ENCODE assay signal across 1 cellular context in the genomic region with DNA sequence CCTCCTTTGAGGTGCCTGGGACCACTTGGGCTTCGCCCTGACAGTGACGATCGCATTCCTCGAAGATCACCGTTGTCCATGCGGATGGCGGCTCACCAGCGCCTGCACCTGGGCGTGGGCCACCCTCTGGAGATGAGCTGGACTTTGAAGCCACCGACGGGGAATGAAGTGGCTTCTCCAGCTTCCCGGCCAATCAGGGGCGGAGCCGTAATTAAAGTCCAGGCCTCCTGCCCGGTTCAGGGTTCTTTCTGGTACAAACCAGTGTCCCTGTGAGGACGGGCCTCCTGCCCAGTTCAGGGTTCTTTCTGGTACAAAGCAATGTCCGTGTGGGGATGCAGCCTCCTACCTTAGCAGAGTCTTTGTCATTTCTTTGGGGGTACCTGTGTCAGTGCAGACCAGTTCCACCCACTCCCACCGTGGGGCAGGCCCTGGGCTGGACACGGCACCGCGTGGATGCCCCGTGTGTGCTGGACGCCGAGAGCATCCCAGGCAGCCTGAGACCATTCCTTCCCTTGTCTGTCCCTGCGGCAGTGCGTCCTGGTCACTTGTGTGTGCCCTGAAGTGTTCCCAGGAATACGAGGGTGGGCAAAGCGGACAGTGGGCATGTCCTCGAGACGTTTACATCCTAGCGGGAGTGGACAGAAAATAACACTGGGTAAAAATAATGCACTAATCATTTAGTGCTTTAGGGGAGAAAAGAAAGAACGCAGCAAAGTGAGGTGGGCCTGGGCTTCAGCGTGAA.
TF ChIP-seq lines count a peak whose summit lies in the region.

No MANE protein-coding gene starts in this region.

TF ChIP-seq in HepG2, 621 proteins besides CTCF, POLR2A, EP300 and RAD21 (continued from another document):
- TF ChIP-seq, protein P1, sequence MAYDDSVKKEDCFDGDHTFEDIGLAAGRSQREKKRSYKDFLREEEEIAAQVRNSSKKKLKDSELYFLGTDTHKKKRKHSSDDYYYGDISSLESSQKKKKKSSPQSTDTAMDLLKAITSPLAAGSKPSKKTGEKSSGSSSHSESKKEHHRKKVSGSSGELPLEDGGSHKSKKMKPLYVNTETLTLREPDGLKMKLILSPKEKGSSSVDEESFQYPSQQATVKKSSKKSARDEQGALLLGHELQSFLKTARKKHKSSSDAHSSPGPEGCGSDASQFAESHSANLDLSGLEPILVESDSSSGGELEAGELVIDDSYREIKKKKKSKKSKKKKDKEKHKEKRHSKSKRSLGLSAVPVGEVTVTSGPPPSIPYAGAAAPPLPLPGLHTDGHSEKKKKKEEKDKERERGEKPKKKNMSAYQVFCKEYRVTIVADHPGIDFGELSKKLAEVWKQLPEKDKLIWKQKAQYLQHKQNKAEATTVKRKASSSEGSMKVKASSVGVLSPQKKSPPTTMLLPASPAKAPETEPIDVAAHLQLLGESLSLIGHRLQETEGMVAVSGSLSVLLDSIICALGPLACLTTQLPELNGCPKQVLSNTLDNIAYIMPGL (CRISPR knock-in tag; IDR thresholded peaks at IDR 0.05; ENCODE audit: borderline replicate concordance in 1 of 2, low read depth in 1 of 2): no peak
- TF ChIP-seq SNAI1 (CRISPR knock-in tag; IDR thresholded peaks at IDR 0.05; ENCODE audit: borderline replicate concordance) (no peak), SMAD9 (CRISPR knock-in tag; IDR thresholded peaks at IDR 0.05) (no peak), ONECUT2 (CRISPR knock-in tag; IDR thresholded peaks at IDR 0.05) (no peak), SMYD3 (CRISPR knock-in tag; IDR thresholded peaks at IDR 0.05) (no peak), NCOR1 (IDR thresholded peaks at IDR 0.05; ENCODE audit: borderline replicate concordance, low read length) (no peak), ZFX (CRISPR knock-in tag; IDR thresholded peaks at IDR 0.05; ENCODE audit: low read depth) (no peak), ZNF619 (CRISPR knock-in tag; IDR thresholded peaks at IDR 0.05) (0 out of 2 replicates have a peak, but pooled peaks have one; percentile 52), NAIF1 (CRISPR knock-in tag; IDR thresholded peaks at IDR 0.05; ENCODE audit: borderline replicate concordance) (no peak), HHEX (CRISPR knock-in tag; IDR thresholded peaks at IDR 0.05) (no peak), ZNF563 (CRISPR knock-in tag; IDR thresholded peaks at IDR 0.05) (0 out of 2 replicates have a peak, but pooled peaks have one; percentile 22), EZH2 (conservative IDR thresholded peaks at IDR 0.05; ENCODE audit: low read depth, low read length) (no peak), RARG (CRISPR knock-in tag; IDR thresholded peaks at IDR 0.05; ENCODE audit: low read depth) (no peak), KLF12 (CRISPR knock-in tag; IDR thresholded peaks at IDR 0.05; ENCODE audit: borderline replicate concordance) (no peak)
- TF ChIP-seq, protein P2, sequence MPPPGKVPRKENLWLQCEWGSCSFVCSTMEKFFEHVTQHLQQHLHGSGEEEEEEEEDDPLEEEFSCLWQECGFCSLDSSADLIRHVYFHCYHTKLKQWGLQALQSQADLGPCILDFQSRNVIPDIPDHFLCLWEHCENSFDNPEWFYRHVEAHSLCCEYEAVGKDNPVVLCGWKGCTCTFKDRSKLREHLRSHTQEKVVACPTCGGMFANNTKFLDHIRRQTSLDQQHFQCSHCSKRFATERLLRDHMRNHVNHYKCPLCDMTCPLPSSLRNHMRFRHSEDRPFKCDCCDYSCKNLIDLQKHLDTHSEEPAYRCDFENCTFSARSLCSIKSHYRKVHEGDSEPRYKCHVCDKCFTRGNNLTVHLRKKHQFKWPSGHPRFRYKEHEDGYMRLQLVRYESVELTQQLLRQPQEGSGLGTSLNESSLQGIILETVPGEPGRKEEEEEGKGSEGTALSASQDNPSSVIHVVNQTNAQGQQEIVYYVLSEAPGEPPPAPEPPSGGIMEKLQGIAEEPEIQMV (CRISPR knock-in tag; IDR thresholded peaks at IDR 0.05; ENCODE audit: low read depth): no peak
- TF ChIP-seq, protein P3, sequence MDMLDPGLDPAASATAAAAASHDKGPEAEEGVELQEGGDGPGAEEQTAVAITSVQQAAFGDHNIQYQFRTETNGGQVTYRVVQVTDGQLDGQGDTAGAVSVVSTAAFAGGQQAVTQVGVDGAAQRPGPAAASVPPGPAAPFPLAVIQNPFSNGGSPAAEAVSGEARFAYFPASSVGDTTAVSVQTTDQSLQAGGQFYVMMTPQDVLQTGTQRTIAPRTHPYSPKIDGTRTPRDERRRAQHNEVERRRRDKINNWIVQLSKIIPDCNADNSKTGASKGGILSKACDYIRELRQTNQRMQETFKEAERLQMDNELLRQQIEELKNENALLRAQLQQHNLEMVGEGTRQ (IDR thresholded peaks at IDR 0.05; ENCODE audit: low read depth, low read length): no peak
- TF ChIP-seq, protein P3 (CRISPR knock-in tag; IDR thresholded peaks at IDR 0.05; ENCODE audit: borderline replicate concordance): no peak
- TF ChIP-seq, protein P4, sequence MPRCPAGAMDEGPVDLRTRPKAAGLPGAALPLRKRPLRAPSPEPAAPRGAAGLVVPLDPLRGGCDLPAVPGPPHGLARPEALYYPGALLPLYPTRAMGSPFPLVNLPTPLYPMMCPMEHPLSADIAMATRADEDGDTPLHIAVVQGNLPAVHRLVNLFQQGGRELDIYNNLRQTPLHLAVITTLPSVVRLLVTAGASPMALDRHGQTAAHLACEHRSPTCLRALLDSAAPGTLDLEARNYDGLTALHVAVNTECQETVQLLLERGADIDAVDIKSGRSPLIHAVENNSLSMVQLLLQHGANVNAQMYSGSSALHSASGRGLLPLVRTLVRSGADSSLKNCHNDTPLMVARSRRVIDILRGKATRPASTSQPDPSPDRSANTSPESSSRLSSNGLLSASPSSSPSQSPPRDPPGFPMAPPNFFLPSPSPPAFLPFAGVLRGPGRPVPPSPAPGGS (CRISPR knock-in tag; IDR thresholded peaks at IDR 0.05): no peak
- TF ChIP-seq, protein P5, sequence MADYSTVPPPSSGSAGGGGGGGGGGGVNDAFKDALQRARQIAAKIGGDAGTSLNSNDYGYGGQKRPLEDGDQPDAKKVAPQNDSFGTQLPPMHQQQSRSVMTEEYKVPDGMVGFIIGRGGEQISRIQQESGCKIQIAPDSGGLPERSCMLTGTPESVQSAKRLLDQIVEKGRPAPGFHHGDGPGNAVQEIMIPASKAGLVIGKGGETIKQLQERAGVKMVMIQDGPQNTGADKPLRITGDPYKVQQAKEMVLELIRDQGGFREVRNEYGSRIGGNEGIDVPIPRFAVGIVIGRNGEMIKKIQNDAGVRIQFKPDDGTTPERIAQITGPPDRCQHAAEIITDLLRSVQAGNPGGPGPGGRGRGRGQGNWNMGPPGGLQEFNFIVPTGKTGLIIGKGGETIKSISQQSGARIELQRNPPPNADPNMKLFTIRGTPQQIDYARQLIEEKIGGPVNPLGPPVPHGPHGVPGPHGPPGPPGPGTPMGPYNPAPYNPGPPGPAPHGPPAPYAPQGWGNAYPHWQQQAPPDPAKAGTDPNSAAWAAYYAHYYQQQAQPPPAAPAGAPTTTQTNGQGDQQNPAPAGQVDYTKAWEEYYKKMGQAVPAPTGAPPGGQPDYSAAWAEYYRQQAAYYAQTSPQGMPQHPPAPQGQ (CRISPR knock-in tag; IDR thresholded peaks at IDR 0.05; ENCODE audit: borderline replicate concordance): no peak
- TF ChIP-seq, protein P6, sequence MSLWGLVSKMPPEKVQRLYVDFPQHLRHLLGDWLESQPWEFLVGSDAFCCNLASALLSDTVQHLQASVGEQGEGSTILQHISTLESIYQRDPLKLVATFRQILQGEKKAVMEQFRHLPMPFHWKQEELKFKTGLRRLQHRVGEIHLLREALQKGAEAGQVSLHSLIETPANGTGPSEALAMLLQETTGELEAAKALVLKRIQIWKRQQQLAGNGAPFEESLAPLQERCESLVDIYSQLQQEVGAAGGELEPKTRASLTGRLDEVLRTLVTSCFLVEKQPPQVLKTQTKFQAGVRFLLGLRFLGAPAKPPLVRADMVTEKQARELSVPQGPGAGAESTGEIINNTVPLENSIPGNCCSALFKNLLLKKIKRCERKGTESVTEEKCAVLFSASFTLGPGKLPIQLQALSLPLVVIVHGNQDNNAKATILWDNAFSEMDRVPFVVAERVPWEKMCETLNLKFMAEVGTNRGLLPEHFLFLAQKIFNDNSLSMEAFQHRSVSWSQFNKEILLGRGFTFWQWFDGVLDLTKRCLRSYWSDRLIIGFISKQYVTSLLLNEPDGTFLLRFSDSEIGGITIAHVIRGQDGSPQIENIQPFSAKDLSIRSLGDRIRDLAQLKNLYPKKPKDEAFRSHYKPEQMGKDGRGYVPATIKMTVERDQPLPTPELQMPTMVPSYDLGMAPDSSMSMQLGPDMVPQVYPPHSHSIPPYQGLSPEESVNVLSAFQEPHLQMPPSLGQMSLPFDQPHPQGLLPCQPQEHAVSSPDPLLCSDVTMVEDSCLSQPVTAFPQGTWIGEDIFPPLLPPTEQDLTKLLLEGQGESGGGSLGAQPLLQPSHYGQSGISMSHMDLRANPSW (CRISPR knock-in tag; IDR thresholded peaks at IDR 0.05; ENCODE audit: borderline replicate concordance): no peak
